In the genomic region with DNA sequence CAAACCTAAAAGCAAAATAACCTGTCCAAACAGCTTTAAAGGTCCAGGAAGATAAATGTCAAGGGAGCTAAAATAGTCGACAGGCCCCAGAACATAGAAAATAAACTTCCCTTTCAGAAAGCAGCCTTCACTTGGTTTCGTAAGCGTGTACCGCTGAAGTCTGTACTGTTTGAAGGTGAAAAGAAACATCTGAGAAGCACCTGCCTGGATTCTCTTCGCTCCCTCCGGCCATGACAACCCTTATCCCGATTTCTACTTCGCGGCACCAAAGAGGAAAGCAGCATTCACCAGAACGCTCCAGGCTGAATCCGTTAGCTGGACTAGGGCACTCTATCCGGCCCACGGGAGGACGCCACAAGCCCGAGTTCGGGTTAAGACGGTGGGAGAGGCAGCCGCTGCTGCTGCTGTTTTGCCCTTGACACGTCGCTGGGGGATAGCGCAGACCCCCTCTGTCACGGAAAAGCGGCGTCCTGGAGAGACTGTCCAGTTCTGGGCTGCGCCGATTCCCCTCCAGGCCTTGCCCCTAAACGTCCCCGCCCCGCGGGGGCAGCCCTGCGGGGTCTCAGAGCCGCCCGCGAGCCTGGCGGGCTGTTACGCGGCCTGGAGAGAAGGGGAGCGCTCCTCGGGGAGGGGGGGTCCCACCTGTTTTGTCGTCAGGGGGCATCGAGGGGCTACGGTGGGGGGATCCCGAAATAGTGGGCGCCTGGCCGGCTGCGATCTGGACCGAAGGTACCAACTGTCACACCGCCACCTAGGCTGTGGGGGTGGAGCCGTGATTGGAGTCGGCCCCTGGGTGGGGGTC, we compare ENCODE assay signal across 8 cellular contexts. TPM values are rescaled to one million over a fixed set of nuclear protein-coding genes. Genes with fewer than 3 reads are reported as not detected.
DNase-seq lines count a peak whose midpoint lies in the region; TF ChIP-seq lines count a peak whose summit lies in the region.

No MANE protein-coding gene starts in this region.

- H3K9me3 ChIP-seq in cardiac muscle cell (ENCODE audit: low read depth) = no peaks in the 10 kb centered on the region
- no peaks in the 10 kb centered on the region for H3K9me3 ChIP-seq in osteoblast (ENCODE audit: low read depth, low read length)

- peaks cover 34% of the 10 kb centered on the region for H3K79me2 ChIP-seq in osteoblast (ENCODE audit: insufficient read depth, low read length)

- H3K27ac ChIP-seq in adipose tissue (ENCODE audit: low read depth, low read length) (peak overlapping the region; percentile 21), cardiac muscle cell (peak overlapping the region; percentile 96), osteoblast (ENCODE audit: low read depth, low read length) (peak overlapping the region; percentile 74)

- H2AFZ ChIP-seq in osteoblast (ENCODE audit: low read length) = peak overlapping the region; percentile 79

- no peak for TF ChIP-seq CTCF in cardiac muscle cell (IDR thresholded peaks at IDR 0.05; ENCODE audit: low read depth, low read length)
- no peak for TF ChIP-seq CTCF in osteoblast (IDR thresholded peaks at IDR 0.05; ENCODE audit: extremely low read depth, low read depth, low read length)

- 1% methylated on average over 49 to 50 of the region's 50 CpGs for WGBS in adipose tissue, 3 donors

- peak overlapping the region; percentile 97 for H3K4me2 ChIP-seq in osteoblast (ENCODE audit: insufficient read depth, low read length)

- H3K36me3 ChIP-seq in cardiac muscle cell = no peaks in the 10 kb centered on the region
- peaks cover 5% of the 10 kb centered on the region for H3K36me3 ChIP-seq in osteoblast (ENCODE audit: insufficient read depth, low read length)

- H3K27me3 ChIP-seq in cardiac muscle cell = no peaks in the 10 kb centered on the region
- H3K27me3 ChIP-seq in osteoblast (ENCODE audit: insufficient read depth, low read length) = no peaks in the 10 kb centered on the region

- peak overlapping the region; percentile 89 for H3K4me3 ChIP-seq in cardiac muscle cell
- peak overlapping the region; percentile 93 for H3K4me3 ChIP-seq in osteoblast (ENCODE audit: insufficient read depth, low read length)

- H3K4me1 ChIP-seq in cardiac muscle cell (ENCODE audit: low read depth) (peaks cover 7% of the 10 kb centered on the region), osteoblast (ENCODE audit: insufficient read depth, low read length) (peaks cover 12% of the 10 kb centered on the region)

- H4K20me1 ChIP-seq in osteoblast (ENCODE audit: insufficient read depth, low read length) = peaks cover 31% of the 10 kb centered on the region

- DNase-seq in NCI-H82 (lab: John Stamatoyannopoulos, UW) (peak; percentile 41), NCI-H82 treated with DMSO at 0.1 percent for 48 hours (lab: John Stamatoyannopoulos, UW; ENCODE audit: unreplicated experiment) (no peak), RPMI8226 (peak; percentile 36), cardiac muscle cell (ENCODE audit: low read depth in 1 of 2, low spot score in 1 of 2) (peak; percentile 53 to 64), osteoblast (ENCODE audit: insufficient read length, low spot score, missing footprints) (peak; percentile 93), GDM1 (lab: John Stamatoyannopoulos, UW) (no peak), epidermal melanocyte (ENCODE audit: insufficient read length, low spot score) (no peak)

RNA-seq across cellular contexts. Expression of a gene that starts 1.1 kb away (rescaled TPM):
- polyA plus RNA-seq in adipose tissue = 10 to 100 TPM in 1 of 3 donors, 1 to 10 TPM in 2; 6.6 to 17.5 (median 8.4) TPM
- 23.0 and 41.6 TPM in 2 replicates for total RNA-seq in cardiac muscle cell
- polyA plus RNA-seq in cardiac muscle cell = 12.1 and 29.1 TPM in 2 replicates
- total RNA-seq in osteoblast = 60.4 and 68.0 TPM in 2 replicates

Comparison
In these comparisons a context has a peak if more than half of its experiments do, and no peak if none do; other contexts are left out.
1. DNase-seq: peak in NCI-H82 (single experiment), RPMI8226 (single experiment), cardiac muscle cell (2 of 2) and osteoblast (single experiment); none in NCI-H82 treated with DMSO at 0.1 percent for 48 hours (single experiment), GDM1 (single experiment) and epidermal melanocyte (single experiment).
2. H3K27ac ChIP-seq: peak in every context shown above with its lines; median percentile 96 in cardiac muscle cell; 74 in osteoblast; 21 in adipose tissue.